Comparison of ENCODE assay signal across 14 cellular contexts in genomic region chr3:159867372-159867771, GRCh38. TPM values are rescaled to one million over a fixed set of nuclear protein-coding genes. Genes with fewer than 3 reads are reported as not detected.
"Had no signal": no experiment of that assay in that cellular context is flagged by ENCODE, and none has a peak within 500 bp of the region (broad histone marks: within the 10 kb centered on the region; RNA-seq: fewer than 3 reads in every experiment).

No MANE protein-coding gene starts in this region.

- ATAC-seq: activated T-helper 17 cell treated with anti-CD3 and anti-CD28 coated beads, Interleukin-2, amount 50 U/mL, for 72 hours; left colon; upper lobe of right lung had no signal

- H3K27ac ChIP-seq: testis, upper lobe of right lung had no signal

- H3K9me3 ChIP-seq: prostate gland, testis, upper lobe of right lung had no signal

- DNase-seq: activated CD4-positive, alpha-beta T cell treated with anti-CD3 and anti-CD28 coated beads, Interleukin-2, amount 50 U/mL, for 1 hour; activated CD4-positive, CD25-positive, alpha-beta regulatory T cell; activated naive CD4-positive, alpha-beta T cell treated with anti-CD3 and anti-CD28 coated beads, Interleukin-2, amount 10 ng/mL, durations not matched to agents 7 days and 5 days; activated T-cell treated with anti-CD3 and anti-CD28 coated beads for 4 hours; effector CD8-positive, alpha-beta T cell; left colon; occipital lobe; stimulated activated CD4-positive, alpha-beta T cell treated with anti-CD3 and anti-CD28 coated beads, Interleukin-2, amount 100 ng/mL, for 48 hours; stimulated activated naive CD4-positive, alpha-beta T cell treated with Interleukin-2 at 50 U/mL for 16 hours; testis; upper lobe of right lung had no signal

- H3K36me3 ChIP-seq: prostate gland, upper lobe of right lung had no signal

- H3K4me3 ChIP-seq: coronary artery, prostate gland, testis, upper lobe of right lung had no signal

- H3K4me1 ChIP-seq: prostate gland, testis had no signal

- H3K27me3 ChIP-seq: testis, upper lobe of right lung had no signal

RNA-seq across cellular contexts. Expression of gene SCHIP1, which starts 27.7 kb away (rescaled TPM):
- total RNA-seq: activated T-helper 17 cell treated with anti-CD3 and anti-CD28 coated beads, Interleukin-2, amount 50 U/mL, for 72 hours had no signal
